ENCODE assay signal across 8 cellular contexts in the genomic region with DNA sequence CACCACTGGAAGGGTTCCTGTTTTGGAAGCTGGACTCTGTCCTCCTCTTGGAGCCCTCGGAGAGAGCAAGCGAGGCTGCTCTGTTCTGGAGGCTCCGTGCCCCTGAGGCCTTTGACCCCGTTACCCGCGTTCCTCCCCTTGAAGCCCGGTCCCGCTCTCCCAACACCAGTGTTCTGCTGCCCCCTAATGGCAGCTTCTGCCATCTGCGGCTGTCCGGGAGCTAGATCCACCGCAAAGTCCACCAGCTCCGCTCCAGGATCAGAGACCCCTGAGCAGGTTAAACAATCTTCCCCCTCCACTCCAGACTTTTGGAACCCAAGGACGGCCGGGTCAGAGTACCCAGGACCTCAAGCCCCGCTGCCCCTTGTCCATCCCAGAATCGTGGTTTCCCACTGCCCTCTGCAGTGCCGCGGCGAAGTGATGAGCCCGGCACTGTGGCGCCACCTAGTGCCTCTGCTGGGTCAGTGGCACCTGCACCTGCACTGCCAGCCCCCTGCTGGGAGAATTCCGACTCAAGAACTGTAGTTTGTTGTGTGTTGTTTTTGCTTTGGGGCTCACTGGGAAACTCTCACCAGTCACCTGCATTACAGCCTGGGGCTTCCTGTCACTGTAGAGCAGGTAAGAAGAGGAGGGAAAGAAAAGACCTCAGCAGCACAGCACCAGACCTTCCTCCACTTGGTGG.
A peak's percentile ranks its signal among the peaks of the same experiment; 100 is the strongest.
DNase-seq lines count a peak whose midpoint lies in the region; ATAC-seq, FAIRE-seq and TF ChIP-seq lines count a peak whose summit lies in the region.

No MANE protein-coding gene starts in this region.

- H3K36me3 Mint-ChIP-seq in activated T-helper 17 cell treated with anti-CD3 and anti-CD28 coated beads, Interleukin-2, amount 50 U/mL, for 72 hours (ENCODE audit: low read depth) = no peaks in the 10 kb centered on the region
- H3K36me3 Mint-ChIP-seq in nephron (ENCODE audit: low read depth) = no peaks in the 10 kb centered on the region

- no peaks in the 10 kb centered on the region for H3K4me1 Mint-ChIP-seq in activated T-helper 17 cell treated with anti-CD3 and anti-CD28 coated beads, Interleukin-2, amount 50 U/mL, for 72 hours
- H3K4me1 Mint-ChIP-seq in nephron = no peaks in the 10 kb centered on the region

- no peaks in the 10 kb centered on the region for H3K27me3 Mint-ChIP-seq in activated T-helper 17 cell treated with anti-CD3 and anti-CD28 coated beads, Interleukin-2, amount 50 U/mL, for 72 hours
- peaks cover 11% of the 10 kb centered on the region for H3K27me3 Mint-ChIP-seq in nephron (ENCODE audit: low read depth)

- TF ChIP-seq CTCF in LNCAP (IDR thresholded peaks at IDR 0.05) (peak; percentile 100), fibroblast of the aortic adventitia (IDR thresholded peaks at IDR 0.05; ENCODE audit: insufficient read depth, low read length) (peak; percentile 97), nephron (IDR thresholded peaks at IDR 0.05; ENCODE audit: unreplicated experiment in 3 of 3) (peak; percentile 99 to 100 (median 99))

- H3K4me3 ChIP-seq in fibroblast of the aortic adventitia (ENCODE audit: low read depth, low read length) = peak overlapping the region; percentile 69

- H3K27ac Mint-ChIP-seq in activated T-helper 17 cell treated with anti-CD3 and anti-CD28 coated beads, Interleukin-2, amount 50 U/mL, for 72 hours = peak overlapping the region; percentile 78
- H3K27ac Mint-ChIP-seq in nephron = peak overlapping the region in 1 of 3 experiments; percentile 2

- DNase-seq in DMS79 (lab: John Stamatoyannopoulos, UW) = peak; percentile 74
- peak; percentile 87 for DNase-seq in H54 (ENCODE audit: insufficient read length, low spot score)
- DNase-seq in RKO (ENCODE audit: low spot score) = peak; percentile 81
- peak; percentile 77 for DNase-seq in fibroblast of the aortic adventitia (ENCODE audit: low read depth)
- DNase-seq in stimulated activated naive CD4-positive, alpha-beta T cell (lab: John Stamatoyannopoulos, UW) = peak; percentile 64 to 97 (median 80)

- peak; percentile 97 for ATAC-seq in activated T-helper 17 cell treated with anti-CD3 and anti-CD28 coated beads, Interleukin-2, amount 50 U/mL, for 72 hours (replicated peaks)

- no peaks in the 10 kb centered on the region for H3K9me3 Mint-ChIP-seq in activated T-helper 17 cell treated with anti-CD3 and anti-CD28 coated beads, Interleukin-2, amount 50 U/mL, for 72 hours
- no peaks in the 10 kb centered on the region for H3K9me3 Mint-ChIP-seq in nephron

- no peak for TF ChIP-seq POLR2A in H54 (IDR thresholded peaks at IDR 0.05; ENCODE audit: low read depth, low read length)

- peak overlapping the region; percentile 82 for H3K4me3 Mint-ChIP-seq in activated T-helper 17 cell treated with anti-CD3 and anti-CD28 coated beads, Interleukin-2, amount 50 U/mL, for 72 hours
- peak overlapping the region; percentile 84 to 92 (median 90) for H3K4me3 Mint-ChIP-seq in nephron

- no peak for FAIRE-seq in H54 (lab: Jason Lieb, UNC)

Comparison
In these comparisons a context has a peak if more than half of its experiments do, and no peak if none do; other contexts are left out.
1. Peak in every context shown above with its lines: DNase-seq, ATAC-seq and H3K4me3 ChIP-seq.